In the genomic region with DNA sequence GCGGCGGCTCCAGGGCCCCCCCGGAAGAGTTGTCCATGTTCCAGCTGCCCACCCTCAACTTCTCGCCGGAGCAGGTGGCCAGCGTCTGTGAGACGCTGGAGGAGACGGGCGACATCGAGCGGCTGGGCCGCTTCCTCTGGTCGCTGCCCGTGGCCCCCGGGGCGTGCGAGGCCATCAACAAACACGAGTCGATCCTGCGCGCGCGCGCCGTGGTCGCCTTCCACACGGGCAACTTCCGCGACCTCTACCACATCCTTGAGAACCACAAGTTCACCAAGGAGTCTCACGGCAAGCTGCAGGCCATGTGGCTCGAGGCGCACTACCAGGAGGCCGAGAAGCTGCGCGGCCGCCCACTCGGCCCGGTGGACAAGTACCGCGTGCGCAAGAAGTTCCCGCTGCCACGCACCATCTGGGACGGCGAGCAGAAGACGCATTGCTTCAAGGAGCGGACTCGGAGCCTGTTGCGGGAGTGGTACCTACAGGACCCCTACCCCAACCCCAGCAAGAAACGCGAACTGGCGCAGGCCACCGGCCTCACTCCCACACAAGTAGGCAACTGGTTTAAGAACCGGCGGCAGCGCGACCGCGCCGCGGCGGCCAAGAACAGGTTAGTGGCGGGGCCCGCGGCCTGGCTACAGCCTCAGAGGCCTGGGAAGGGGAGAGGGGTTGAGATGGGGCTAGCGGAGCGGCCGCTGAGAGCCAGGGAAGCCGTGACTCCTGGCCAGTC, we compare ENCODE assay signal across 11 cellular contexts. TPM values are rescaled to one million over a fixed set of nuclear protein-coding genes. Genes with fewer than 3 reads are reported as not detected.
DNase-seq lines count a peak whose midpoint lies in the region; ATAC-seq and TF ChIP-seq lines count a peak whose summit lies in the region.
"Had no signal": no experiment of that assay in that cellular context is flagged by ENCODE, and none has a peak within 500 bp of the region (broad histone marks: within the 10 kb centered on the region; RNA-seq: fewer than 3 reads in every experiment).

No MANE protein-coding gene starts in this region.

- WGBS in urinary bladder: 3% methylated on average over 69 of the region's 69 CpGs

- H3K4me3 ChIP-seq in left ventricle myocardium inferior: peak overlapping the region; percentile 47
- peak overlapping the region; percentile 31 for H3K4me3 ChIP-seq in urinary bladder (ENCODE audit: low read depth, low read length)

- DNase-seq in left ventricle myocardium inferior (no peak), cardiac septum (ENCODE audit: low spot score) (no peak), mesothelial cell of epicardium (ENCODE audit: low spot score in 2 of 2, unreplicated experiment in 2 of 2) (no peak), GOT3 (lab: John Stamatoyannopoulos, UW) (no peak), omental fat pad (ENCODE audit: low spot score) (no peak)
- no peak for DNase-seq in activated naive CD8-positive, alpha-beta T cell treated with anti-CD3 and anti-CD28 coated beads for 36 hours

- no peak overlapping the region for H3K27ac Mint-ChIP-seq in activated naive CD8-positive, alpha-beta T cell treated with anti-CD3 and anti-CD28 coated beads for 36 hours
- H3K27ac Mint-ChIP-seq in mesothelial cell of epicardium: no peak overlapping the region

- H3K27ac ChIP-seq in left ventricle myocardium inferior (replicated peaks): no peak overlapping the region
- H3K27ac ChIP-seq in urinary bladder (ENCODE audit: low read depth): no peak overlapping the region

- no peaks in the 10 kb centered on the region for H3K36me3 ChIP-seq in left ventricle myocardium inferior
- no peaks in the 10 kb centered on the region for H3K36me3 ChIP-seq in urinary bladder (ENCODE audit: insufficient read depth)

- peaks cover 88% of the 10 kb centered on the region for H3K27me3 Mint-ChIP-seq in activated naive CD8-positive, alpha-beta T cell treated with anti-CD3 and anti-CD28 coated beads for 36 hours
- H3K27me3 Mint-ChIP-seq in mesothelial cell of epicardium (ENCODE audit: low read depth): peaks cover 94% of the 10 kb centered on the region

- H3K9me3 ChIP-seq in left ventricle myocardium inferior (replicated peaks): no peaks in the 10 kb centered on the region

- H3K27me3 ChIP-seq in left ventricle myocardium inferior (ENCODE audit: low read depth): peaks cover 100% of the 10 kb centered on the region

- intact Hi-C loops in left ventricle myocardium inferior (cut with micrococcal nuclease): no loop called here
- intact Hi-C loops in cardiac septum (cut with DNase I): no loop called here

- peak overlapping the region; percentile 40 for H3K4me3 Mint-ChIP-seq in activated naive CD8-positive, alpha-beta T cell treated with anti-CD3 and anti-CD28 coated beads for 36 hours
- peak overlapping the region; percentile 24 for H3K4me3 Mint-ChIP-seq in mesothelial cell of epicardium

- no peaks in the 10 kb centered on the region for H3K36me3 Mint-ChIP-seq in activated naive CD8-positive, alpha-beta T cell treated with anti-CD3 and anti-CD28 coated beads for 36 hours
- no peaks in the 10 kb centered on the region for H3K36me3 Mint-ChIP-seq in mesothelial cell of epicardium

- ATAC-seq in GM19397 (IDR thresholded peaks at IDR 0.05; ENCODE audit: unreplicated experiment) (no peak), omental fat pad (ENCODE audit: low FRiP score) (no peak)

- H3K4me1 Mint-ChIP-seq in activated naive CD8-positive, alpha-beta T cell treated with anti-CD3 and anti-CD28 coated beads for 36 hours: peaks cover 37% of the 10 kb centered on the region
- H3K4me1 Mint-ChIP-seq in mesothelial cell of epicardium: peaks cover 28% of the 10 kb centered on the region

- H3K9me3 Mint-ChIP-seq in activated naive CD8-positive, alpha-beta T cell treated with anti-CD3 and anti-CD28 coated beads for 36 hours: no peaks in the 10 kb centered on the region
- no peaks in the 10 kb centered on the region for H3K9me3 Mint-ChIP-seq in mesothelial cell of epicardium

- TF ChIP-seq CTCF in left ventricle myocardium inferior (IDR thresholded peaks at IDR 0.05; ENCODE audit: borderline replicate concordance): no peak
- TF ChIP-seq CTCF in mesothelial cell of epicardium (IDR thresholded peaks at IDR 0.05; ENCODE audit: unreplicated experiment): no peak
- no peak for TF ChIP-seq CTCF in omental fat pad (IDR thresholded peaks at IDR 0.05)

- H3K4me1 ChIP-seq in left ventricle myocardium inferior (peaks cover 59% of the 10 kb centered on the region), urinary bladder (ENCODE audit: insufficient read depth) (peaks cover 4% of the 10 kb centered on the region)

RNA-seq across cellular contexts. Expression of gene SIX3, which starts 1.0 kb away (rescaled TPM):
- not detected for total RNA-seq in left ventricle myocardium inferior
- not detected for total RNA-seq in cardiac septum
- total RNA-seq in activated naive CD8-positive, alpha-beta T cell treated with anti-CD3 and anti-CD28 coated beads for 36 hours: not detected
- total RNA-seq in mesothelial cell of epicardium: not detected in 3 replicates
- total RNA-seq in urinary bladder: not detected
- polyA plus RNA-seq in urinary bladder: not detected
- not detected for total RNA-seq in omental fat pad
- total RNA-seq: bronchial epithelial cell, Daoy, kidney epithelial cell had no signal
